In genomic region chr22:35914357-35914664, GRCh38 we compare ENCODE assay signal across 9 cellular contexts.
A peak's percentile ranks its signal among the peaks of the same experiment; 100 is the strongest.
DNase-seq lines count a peak whose midpoint lies in the region; ATAC-seq and TF ChIP-seq lines count a peak whose summit lies in the region.
"Had no signal": no experiment of that assay in that cellular context is flagged by ENCODE, and none has a peak within 500 bp of the region (broad histone marks: within the 10 kb centered on the region; RNA-seq: fewer than 3 reads in every experiment).

No MANE protein-coding gene starts in this region.

- no peak overlapping the region for H3K27ac Mint-ChIP-seq in natural killer cell treated with Interleukin-12 subunit alpha and Interleukin-12 subunit beta and Interleukin-15 and Interleukin-18, amount 100 ng/mL, for 72 hours
- H3K27ac Mint-ChIP-seq: CD4-positive, CD25-positive, alpha-beta regulatory T cell had no signal

- H3K9me3 ChIP-seq in cardiac muscle cell (ENCODE audit: low read depth) (no peaks in the 10 kb centered on the region), colonic mucosa (no peaks in the 10 kb centered on the region), muscle layer of duodenum (ENCODE audit: control insufficient read depth in 1 of 2, low read length in 2 of 2) (no peaks in the 10 kb centered on the region), upper lobe of right lung (no peaks in the 10 kb centered on the region)

- no peak overlapping the region for H3K4me3 ChIP-seq in cardiac muscle cell
- peak overlapping the region; percentile 22 for H3K4me3 ChIP-seq in colonic mucosa
- peak overlapping the region; percentile 55 to 70 for H3K4me3 ChIP-seq in muscle layer of duodenum (ENCODE audit: low read depth in 1 of 2, low read length in 2 of 2)
- H3K4me3 ChIP-seq in upper lobe of right lung: peak overlapping the region; percentile 56

- no peaks in the 10 kb centered on the region for H3K36me3 Mint-ChIP-seq in natural killer cell treated with Interleukin-12 subunit alpha and Interleukin-12 subunit beta and Interleukin-15 and Interleukin-18, amount 100 ng/mL, for 72 hours
- H3K36me3 Mint-ChIP-seq: CD4-positive, CD25-positive, alpha-beta regulatory T cell had no signal

- H3K27ac ChIP-seq in cardiac muscle cell (peak overlapping the region; percentile 99), colonic mucosa (peak overlapping the region; percentile 66), muscle layer of duodenum (ENCODE audit: low read length) (peak overlapping the region; percentile 76), upper lobe of right lung (peak overlapping the region; percentile 81)

- peaks cover 16 to 24% of the 10 kb centered on the region in 2 donors for H3K27me3 Mint-ChIP-seq in natural killer cell treated with Interleukin-12 subunit alpha and Interleukin-12 subunit beta and Interleukin-15 and Interleukin-18, amount 100 ng/mL, for 72 hours

- H3K4me1 ChIP-seq in cardiac muscle cell (ENCODE audit: low read depth): peaks cover 91% of the 10 kb centered on the region
- H3K4me1 ChIP-seq in colonic mucosa: peaks cover 3% of the 10 kb centered on the region
- H3K4me1 ChIP-seq in muscle layer of duodenum (ENCODE audit: control insufficient read depth in 1 of 2, insufficient read depth in 2 of 2, low read length in 2 of 2): peaks cover 33 to 72% of the 10 kb centered on the region in 2 donors
- peaks cover 40% of the 10 kb centered on the region for H3K4me1 ChIP-seq in upper lobe of right lung

- DNase-seq in cardiac muscle cell (ENCODE audit: low read depth in 1 of 2, low spot score in 1 of 2): no peak
- no peak for DNase-seq in left cardiac atrium
- no peak for DNase-seq in colonic mucosa
- DNase-seq in upper lobe of right lung: no peak
- no peak for DNase-seq in natural killer cell treated with Interleukin-12 subunit alpha and Interleukin-12 subunit beta and Interleukin-15 and Interleukin-18, amount 100 ng/mL, for 72 hours (ENCODE audit: low spot score)
- DNase-seq in DMS53 (lab: John Stamatoyannopoulos, UW): no peak
- DNase-seq: CD4-positive, CD25-positive, alpha-beta regulatory T cell had no signal

- no peaks in the 10 kb centered on the region for H3K9me3 Mint-ChIP-seq in natural killer cell treated with Interleukin-12 subunit alpha and Interleukin-12 subunit beta and Interleukin-15 and Interleukin-18, amount 100 ng/mL, for 72 hours
- H3K9me3 Mint-ChIP-seq: CD4-positive, CD25-positive, alpha-beta regulatory T cell had no signal

- peaks cover 0 to 7% of the 10 kb centered on the region in 2 donors for H3K4me1 Mint-ChIP-seq in natural killer cell treated with Interleukin-12 subunit alpha and Interleukin-12 subunit beta and Interleukin-15 and Interleukin-18, amount 100 ng/mL, for 72 hours (ENCODE audit: low read depth in 2 of 2)

- H3K4me3 Mint-ChIP-seq in natural killer cell treated with Interleukin-12 subunit alpha and Interleukin-12 subunit beta and Interleukin-15 and Interleukin-18, amount 100 ng/mL, for 72 hours: no peak overlapping the region

- intact Hi-C loops in left cardiac atrium (cut with DNase I) (loop anchor here in 1 of 2 donors (5.0 kb wide), 1 partner anchor 72 kb away; no protein-coding TSS in a partner anchor), colonic mucosa (cut with DNase I) (loop anchor here (5.0 kb wide), 1 partner anchor 77 kb away; no protein-coding TSS in a partner anchor), upper lobe of right lung (cut with DNase I) (loop anchor here (10.0 kb wide), 2 partner anchors 160 to 290 kb away; no protein-coding TSS in a partner anchor)

- H3K9ac ChIP-seq in colonic mucosa (ENCODE audit: low read depth in 2 of 2, low read length in 2 of 2): peak overlapping the region in 1 of 2 donors; percentile 60

- H3K36me3 ChIP-seq in cardiac muscle cell (no peaks in the 10 kb centered on the region), colonic mucosa (no peaks in the 10 kb centered on the region), muscle layer of duodenum (ENCODE audit: control insufficient read depth in 1 of 2, insufficient read depth in 2 of 2, low read length in 2 of 2) (no peaks in the 10 kb centered on the region), upper lobe of right lung (no peaks in the 10 kb centered on the region)

- ATAC-seq in left cardiac atrium (no peak), upper lobe of right lung (no peak), HG03280 (IDR thresholded peaks at IDR 0.05; ENCODE audit: unreplicated experiment) (no peak)
- no peak for ATAC-seq in natural killer cell treated with Interleukin-12 subunit alpha and Interleukin-12 subunit beta and Interleukin-15 and Interleukin-18, amount 100 ng/mL, for 72 hours

- no peak for TF ChIP-seq CTCF in cardiac muscle cell (IDR thresholded peaks at IDR 0.05; ENCODE audit: low read depth, low read length)
- no peak for TF ChIP-seq CTCF in colonic mucosa (IDR thresholded peaks at IDR 0.05)
- no peak for TF ChIP-seq CTCF in upper lobe of right lung (IDR thresholded peaks at IDR 0.05)

- H3K27me3 ChIP-seq in cardiac muscle cell (no peaks in the 10 kb centered on the region), colonic mucosa (no peaks in the 10 kb centered on the region), muscle layer of duodenum (ENCODE audit: low read depth, low read length) (no peaks in the 10 kb centered on the region), upper lobe of right lung (no peaks in the 10 kb centered on the region)
